Comparison of ENCODE assay signal across 18 cellular contexts in the genomic region with DNA sequence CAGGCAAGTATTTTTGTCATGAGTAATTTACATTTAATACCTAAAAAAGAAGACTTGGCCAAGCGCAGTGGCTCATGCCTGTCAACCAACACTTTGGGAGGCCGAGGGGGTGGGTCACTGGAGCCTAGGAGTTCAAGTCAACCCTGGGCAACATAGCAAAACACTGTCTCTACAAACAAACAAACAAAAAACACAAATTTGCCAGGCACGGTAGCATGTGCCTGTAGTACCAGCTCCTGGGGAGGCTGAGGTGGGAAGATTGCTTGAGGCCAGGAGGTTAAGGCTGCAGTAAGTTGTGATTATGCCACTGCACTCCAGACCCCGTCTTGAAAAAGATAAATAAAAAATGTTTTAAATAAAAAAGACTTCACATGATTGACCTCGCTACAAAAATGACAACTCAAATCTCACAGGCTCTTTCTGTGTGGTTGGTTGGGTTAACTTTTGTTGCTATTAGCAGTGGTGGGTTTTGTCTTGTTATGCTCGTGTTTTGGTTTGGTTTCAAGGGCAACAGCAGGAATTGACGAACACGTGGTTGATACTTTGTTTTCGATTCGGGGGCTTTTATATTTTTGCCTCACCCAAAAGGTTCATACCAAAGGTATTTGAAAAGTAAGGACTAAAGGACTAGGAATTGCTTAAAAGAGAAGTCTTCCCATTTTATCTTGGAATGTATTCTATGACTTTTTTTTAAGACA.
DNase-seq lines count a peak whose midpoint lies in the region; ATAC-seq and TF ChIP-seq lines count a peak whose summit lies in the region.
"Had no signal": no experiment of that assay in that cellular context is flagged by ENCODE, and none has a peak within 500 bp of the region (broad histone marks: within the 10 kb centered on the region; RNA-seq: fewer than 3 reads in every experiment).

No MANE protein-coding gene starts in this region.

- H3K27me3 Mint-ChIP-seq in activated naive CD8-positive, alpha-beta T cell treated with anti-CD3 and anti-CD28 coated beads, Interleukin-2, amount 10 ng/mL, durations not matched to agents 7 days and 5 days = no peaks in the 10 kb centered on the region

- WGBS in psoas muscle, 3 donors = 53 to 81% (median 62%) methylated on average over 10 of the region's 10 CpGs
- 75 to 78% methylated on average over 10 of the region's 10 CpGs for WGBS in tibial nerve, 2 donors

- peaks cover 8% of the 10 kb centered on the region for H3K36me3 Mint-ChIP-seq in activated naive CD8-positive, alpha-beta T cell treated with anti-CD3 and anti-CD28 coated beads, Interleukin-2, amount 10 ng/mL, durations not matched to agents 7 days and 5 days

- POLR2A ChIA-PET in HCT116 (lab: Charles Lee) = no interaction called here
- POLR2A ChIA-PET in activated naive CD8-positive, alpha-beta T cell treated with anti-CD3 and anti-CD28 coated beads, Interleukin-2, amount 10 ng/mL, durations not matched to agents 7 days and 5 days (lab: Charles Lee) = no interaction called here

- H3K4me3 ChIP-seq in HCT116 (replicated peaks in 1 of 2; ENCODE audit: low read depth in 1 of 2, low read length in 2 of 2) (no peak overlapping the region), psoas muscle (peak overlapping the region; percentile 98), tibial nerve (no peak overlapping the region)
- H3K4me3 ChIP-seq: BLaER1, left lung, transverse colon had no signal

- H3K9me3 ChIP-seq in HCT116 (ENCODE audit: control insufficient read depth in 1 of 2, insufficient read depth in 1 of 2, low read depth in 1 of 2, low read length in 2 of 2) (no peaks in the 10 kb centered on the region), psoas muscle (no peaks in the 10 kb centered on the region), tibial nerve (no peaks in the 10 kb centered on the region)
- H3K9me3 ChIP-seq: BLaER1, left lung, transverse colon had no signal

- no peaks in the 10 kb centered on the region for H3K9me3 Mint-ChIP-seq in activated naive CD8-positive, alpha-beta T cell treated with anti-CD3 and anti-CD28 coated beads, Interleukin-2, amount 10 ng/mL, durations not matched to agents 7 days and 5 days
- H3K9me3 Mint-ChIP-seq: T-helper 1 cell treated with Interleukin-12 subunit alpha and Interleukin-12 subunit beta and Interleukin-4 antibody, amounts not matched to agents 30 μg/mL and 1 μg/mL, for 36 hours had no signal

- TF ChIP-seq CTCF in HCT116 (IDR thresholded peaks at IDR 0.05 in 2 of 3, conservative IDR thresholded peaks at IDR 0.05 in 1 of 3; ENCODE audit: borderline replicate concordance in 1 of 3, insufficient read depth in 1 of 3, low read depth in 2 of 3, low read length in 2 of 3) (no peak), psoas muscle (IDR thresholded peaks at IDR 0.05) (no peak), tibial nerve (IDR thresholded peaks at IDR 0.05) (no peak)

- H3K79me2 ChIP-seq in HCT116 (ENCODE audit: insufficient read depth, low read length) = peaks cover 91% of the 10 kb centered on the region

- intact Hi-C loops in HCT116 (cut with micrococcal nuclease) = no loop called here
- intact Hi-C loops in psoas muscle (cut with DNase I) = loop anchor here in 1 of 2 donors (10.0 kb wide), 1 partner anchor 204 kb away; no protein-coding TSS in a partner anchor

- DNase-seq in activated CD4-positive, CD25-positive, alpha-beta regulatory T cell treated with anti-CD3 and anti-CD28 coated beads, Interleukin-2, amount 50 U/mL, for 16 hours (ENCODE audit: low read depth, low spot score) = peak; percentile 26
- no peak for DNase-seq in activated CD4-positive, CD25-positive, alpha-beta regulatory T cell (lab: John Stamatoyannopoulos, UW)
- DNase-seq in HCT116 (ENCODE audit: low read depth, low spot score) (no peak), psoas muscle (no peak), tibial nerve (ENCODE audit: low spot score in 2 of 2) (no peak), UCSD-AML1 (lab: John Stamatoyannopoulos, UW; ENCODE audit: unreplicated experiment) (no peak)
- DNase-seq in activated naive CD8-positive, alpha-beta T cell treated with anti-CD3 and anti-CD28 coated beads, Interleukin-2, amount 10 ng/mL, durations not matched to agents 7 days and 5 days = no peak
- DNase-seq: left lung, NCI-H1092, NCI-H2107, NCI-H524 treated with DMSO at 0.1 percent for 48 hours, SIG-M5, transverse colon had no signal

- CTCF ChIA-PET in HCT116 (lab: Charles Lee) = no interaction called here

- no peak for TF ChIP-seq POLR2A in HCT116 (IDR thresholded peaks at IDR 0.05; ENCODE audit: borderline replicate concordance, extremely low read depth, insufficient read depth, insufficient read length)
- no peak for TF ChIP-seq POLR2A in tibial nerve (IDR thresholded peaks at IDR 0.05)

- H3K36me3 ChIP-seq in HCT116 (ENCODE audit: control insufficient read depth in 1 of 2, insufficient read depth in 2 of 2, low read length in 2 of 2) = peaks cover 2 to 15% of the 10 kb centered on the region in 2 experiments; a peak in 1 of 4 replicates
- peaks cover 9 to 62% of the 10 kb centered on the region in 2 donors for H3K36me3 ChIP-seq in psoas muscle (ENCODE audit: insufficient read depth in 1 of 2, low read depth in 1 of 2)
- H3K36me3 ChIP-seq in tibial nerve = peaks cover 0 to 31% (median 0%) of the 10 kb centered on the region in 3 donors
- H3K36me3 ChIP-seq: BLaER1, transverse colon had no signal

- no peaks in the 10 kb centered on the region; the same call in 1 of the 2 replicates for H4K20me1 ChIP-seq in HCT116 (ENCODE audit: insufficient read depth)

- TF ChIP-seq RAD21 in HCT116 (IDR thresholded peaks at IDR 0.05; ENCODE audit: low read depth) = no peak

- H3K27ac ChIP-seq in HCT116 (ENCODE audit: low read depth, low read length) (no peak overlapping the region), psoas muscle (peak overlapping the region; percentile 96), tibial nerve (peak overlapping the region in 1 of 4 donors; percentile 10)
- H3K27ac ChIP-seq: 22Rv1, BLaER1, KMS-11, left lung, transverse colon had no signal

- no peak overlapping the region for H3K4me2 ChIP-seq in HCT116 (ENCODE audit: low read length)
- H3K4me2 ChIP-seq: BLaER1, KMS-11 had no signal

- TF ChIP-seq EP300 in tibial nerve (IDR thresholded peaks at IDR 0.05) = no peak

- H3K27me3 ChIP-seq in HCT116 (ENCODE audit: insufficient read depth, low read length) = no peaks in the 10 kb centered on the region
- H3K27me3 ChIP-seq in psoas muscle (ENCODE audit: insufficient read depth in 3 of 3, low read length in 2 of 3) = no peaks in the 10 kb centered on the region
- H3K27me3 ChIP-seq in tibial nerve = no peaks in the 10 kb centered on the region
- H3K27me3 ChIP-seq: BLaER1, left lung, transverse colon had no signal

- peak overlapping the region; percentile 22 for H3K27ac Mint-ChIP-seq in activated naive CD8-positive, alpha-beta T cell treated with anti-CD3 and anti-CD28 coated beads, Interleukin-2, amount 10 ng/mL, durations not matched to agents 7 days and 5 days
- H3K27ac Mint-ChIP-seq: T-helper 1 cell treated with Interleukin-12 subunit alpha and Interleukin-12 subunit beta and Interleukin-4 antibody, amounts not matched to agents 30 μg/mL and 1 μg/mL, for 36 hours had no signal

- no peaks in the 10 kb centered on the region for H3K9me2 ChIP-seq in HCT116 (ENCODE audit: insufficient read depth)

- H3K4me3 Mint-ChIP-seq in activated naive CD8-positive, alpha-beta T cell treated with anti-CD3 and anti-CD28 coated beads, Interleukin-2, amount 10 ng/mL, durations not matched to agents 7 days and 5 days = peak overlapping the region; percentile 52
- H3K4me3 Mint-ChIP-seq: T-helper 1 cell treated with Interleukin-12 subunit alpha and Interleukin-12 subunit beta and Interleukin-4 antibody, amounts not matched to agents 30 μg/mL and 1 μg/mL, for 36 hours had no signal

- peaks cover 40% of the 10 kb centered on the region for H3K4me1 Mint-ChIP-seq in activated naive CD8-positive, alpha-beta T cell treated with anti-CD3 and anti-CD28 coated beads, Interleukin-2, amount 10 ng/mL, durations not matched to agents 7 days and 5 days

- BruUV-seq in HCT116 (replicated peaks; lab: Mats Ljungman, UMichigan) = TSS peak; percentile 2

- ATAC-seq in HCT116 (no peak), psoas muscle (no peak), GM21526 (IDR thresholded peaks at IDR 0.05; ENCODE audit: low FRiP score, unreplicated experiment) (no peak)
- ATAC-seq in activated naive CD8-positive, alpha-beta T cell treated with anti-CD3 and anti-CD28 coated beads, Interleukin-2, amount 10 ng/mL, durations not matched to agents 7 days and 5 days (ENCODE audit: low read depth) = peak; percentile 12
- ATAC-seq: left lung had no signal

- no peak overlapping the region for H3K9ac ChIP-seq in HCT116 (ENCODE audit: low read length)
- H3K9ac ChIP-seq: BLaER1, KMS-11 had no signal

- no peak overlapping the region for H2AFZ ChIP-seq in HCT116 (ENCODE audit: low read depth, low read length, poor library complexity, severe bottlenecking)

- H3K4me1 ChIP-seq in HCT116 (ENCODE audit: control insufficient read depth in 1 of 2, insufficient read depth in 2 of 2, low read length in 2 of 2) (peaks cover 3 to 5% of the 10 kb centered on the region in 2 experiments; a peak in 2 of 4 replicates), psoas muscle (peaks cover 96% of the 10 kb centered on the region), tibial nerve (peaks cover 0 to 99% (median 71%) of the 10 kb centered on the region in 4 donors)

- RAD21 ChIA-PET in HCT116 (lab: Charles Lee; ENCODE audit: low non-redundant PET in 1 of 2, low total read pairs in 2 of 2, uncharacterized antibody in 2 of 2, unreplicated experiment in 2 of 2) = no interaction called here

TF ChIP-seq in HCT116, 20 proteins besides CTCF, POLR2A, EP300 and RAD21:
- no peak for TF ChIP-seq SP1 (IDR thresholded peaks at IDR 0.05; ENCODE audit: low read depth)
- TF ChIP-seq ELF1 (IDR thresholded peaks at IDR 0.05; ENCODE audit: borderline replicate concordance, low read depth) = no peak
- TF ChIP-seq EZH2phosphoT487 (IDR thresholded peaks at IDR 0.05; ENCODE audit: borderline replicate concordance) = no peak
- no peak for TF ChIP-seq FOSL1 (IDR thresholded peaks at IDR 0.05; ENCODE audit: low read depth)
- TF ChIP-seq EZH2 (IDR thresholded peaks at IDR 0.05) = no peak
- TF ChIP-seq, protein P1, sequence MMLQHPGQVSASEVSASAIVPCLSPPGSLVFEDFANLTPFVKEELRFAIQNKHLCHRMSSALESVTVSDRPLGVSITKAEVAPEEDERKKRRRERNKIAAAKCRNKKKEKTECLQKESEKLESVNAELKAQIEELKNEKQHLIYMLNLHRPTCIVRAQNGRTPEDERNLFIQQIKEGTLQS (IDR thresholded peaks at IDR 0.05) = no peak
- no peak for TF ChIP-seq CBX3 (IDR thresholded peaks at IDR 0.05; ENCODE audit: low read depth)
